Comparison of ENCODE assay signal across 8 cellular contexts in genomic region chr2:85577386-85578242, GRCh38. TPM values are rescaled to one million over a fixed set of nuclear protein-coding genes. Genes with fewer than 3 reads are reported as not detected.
DNase-seq lines count a peak whose midpoint lies in the region; ATAC-seq lines count a peak whose summit lies in the region.

Gene VAMP8, plus strand, starts transcription at chr2:85577586. Its CDS starts 61 bp downstream, at chr2:85577647.

- peak within 1 kb of the TSS; percentile 52 for H3K4me3 ChIP-seq in SJCRH30

- H3K27ac ChIP-seq in SJCRH30 = peak within 1 kb of the TSS; percentile 85

- peaks cover 19% of the 10 kb centered on the region for H3K4me1 ChIP-seq in SJCRH30

- H3K36me3 Mint-ChIP-seq in activated naive CD8-positive, alpha-beta T cell treated with anti-CD3 and anti-CD28 coated beads, Interleukin-2, amount 50 U/mL, for 24 hours (ENCODE audit: low read depth) = peaks cover 6% of the 10 kb centered on the region

- no peaks in the 10 kb centered on the region for H3K27me3 Mint-ChIP-seq in activated naive CD8-positive, alpha-beta T cell treated with anti-CD3 and anti-CD28 coated beads, Interleukin-2, amount 50 U/mL, for 24 hours

- peak within 1 kb of the TSS; percentile 85 for H3K27ac Mint-ChIP-seq in activated naive CD8-positive, alpha-beta T cell treated with anti-CD3 and anti-CD28 coated beads, Interleukin-2, amount 50 U/mL, for 24 hours

- ATAC-seq in GM18867 (IDR thresholded peaks at IDR 0.05; ENCODE audit: unreplicated experiment) (peak; percentile 79), HG03060 (IDR thresholded peaks at IDR 0.05; ENCODE audit: low read depth, unreplicated experiment) (peak; percentile 52), HG02840 (IDR thresholded peaks at IDR 0.05; ENCODE audit: low FRiP score, unreplicated experiment) (no peak)
- peak; percentile 81 for ATAC-seq in activated naive CD8-positive, alpha-beta T cell treated with anti-CD3 and anti-CD28 coated beads, Interleukin-2, amount 50 U/mL, for 24 hours

- no peaks in the 10 kb centered on the region for H3K36me3 ChIP-seq in SJCRH30

- H3K4me1 Mint-ChIP-seq in activated naive CD8-positive, alpha-beta T cell treated with anti-CD3 and anti-CD28 coated beads, Interleukin-2, amount 50 U/mL, for 24 hours = peaks cover 22% of the 10 kb centered on the region

- DNase-seq in SJCRH30 (peak; percentile 89 to 93), iPS-NIHi7 (ENCODE audit: extremely low spot score) (peak; percentile 90), SHP77 (lab: John Stamatoyannopoulos, UW) (no peak)
- DNase-seq in activated naive CD8-positive, alpha-beta T cell treated with anti-CD3 and anti-CD28 coated beads, Interleukin-2, amount 50 U/mL, for 24 hours = peak; percentile 73
- DNase-seq in stimulated activated CD4-positive, alpha-beta T cell treated with anti-CD3 and anti-CD28 coated beads, Interleukin-15, amount 100 ng/mL, for 1 hour (ENCODE audit: low read depth in 1 of 2, low spot score in 1 of 2) = peak; percentile 23 to 46

- H3K27me3 ChIP-seq in SJCRH30 = no peaks in the 10 kb centered on the region; the same call in 1 of the 2 replicates

- no peaks in the 10 kb centered on the region for H3K9me3 Mint-ChIP-seq in activated naive CD8-positive, alpha-beta T cell treated with anti-CD3 and anti-CD28 coated beads, Interleukin-2, amount 50 U/mL, for 24 hours

- H3K9me3 ChIP-seq in SJCRH30 (replicated peaks) = no peaks in the 10 kb centered on the region

- peak within 1 kb of the TSS; percentile 94 for H3K4me3 Mint-ChIP-seq in activated naive CD8-positive, alpha-beta T cell treated with anti-CD3 and anti-CD28 coated beads, Interleukin-2, amount 50 U/mL, for 24 hours

RNA-seq across cellular contexts. Expression of gene VAMP8, which starts in this region (rescaled TPM):
- 51.3 and 54.7 TPM in 2 replicates for total RNA-seq in SJCRH30 (2014; rRNA removed; shearing (Covaris generic))

Comparison
In these comparisons a context has a peak if more than half of its experiments do, and no peak if none do; other contexts are left out.
1. DNase-seq: peak in SJCRH30 (2 of 2), activated naive CD8-positive, alpha-beta T cell treated with anti-CD3 and anti-CD28 coated beads, Interleukin-2, amount 50 U/mL, for 24 hours (single experiment), iPS-NIHi7 (single experiment) and stimulated activated CD4-positive, alpha-beta T cell treated with anti-CD3 and anti-CD28 coated beads, Interleukin-15, amount 100 ng/mL, for 1 hour (2 of 2); none in SHP77 (0 of 2).